1 cellular context compared by ENCODE assay signal in the genomic region with DNA sequence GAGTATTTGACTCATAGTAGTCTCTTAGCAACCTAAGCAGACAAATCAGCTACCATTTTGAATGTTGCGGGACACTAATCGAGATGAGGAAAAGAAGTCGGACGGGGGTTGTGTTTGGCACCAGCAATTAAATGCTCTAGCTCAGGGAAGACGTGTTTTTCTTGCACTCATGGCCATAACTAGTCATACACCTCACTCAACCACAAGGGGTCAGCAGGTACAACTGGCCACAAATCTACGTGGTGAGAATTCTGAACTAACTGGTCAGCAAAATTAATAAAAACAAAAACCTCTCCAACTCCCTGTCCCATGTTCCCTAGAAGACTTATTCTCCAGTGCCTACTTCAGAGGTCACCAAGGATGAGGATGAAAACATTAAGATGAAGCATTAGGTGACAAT.
TF ChIP-seq lines count a peak whose summit lies in the region.

No MANE protein-coding gene starts in this region.

TF ChIP-seq in GM23338, 12 proteins besides CTCF, POLR2A, EP300 and RAD21 (continued from another document):
- TF ChIP-seq, protein P1, sequence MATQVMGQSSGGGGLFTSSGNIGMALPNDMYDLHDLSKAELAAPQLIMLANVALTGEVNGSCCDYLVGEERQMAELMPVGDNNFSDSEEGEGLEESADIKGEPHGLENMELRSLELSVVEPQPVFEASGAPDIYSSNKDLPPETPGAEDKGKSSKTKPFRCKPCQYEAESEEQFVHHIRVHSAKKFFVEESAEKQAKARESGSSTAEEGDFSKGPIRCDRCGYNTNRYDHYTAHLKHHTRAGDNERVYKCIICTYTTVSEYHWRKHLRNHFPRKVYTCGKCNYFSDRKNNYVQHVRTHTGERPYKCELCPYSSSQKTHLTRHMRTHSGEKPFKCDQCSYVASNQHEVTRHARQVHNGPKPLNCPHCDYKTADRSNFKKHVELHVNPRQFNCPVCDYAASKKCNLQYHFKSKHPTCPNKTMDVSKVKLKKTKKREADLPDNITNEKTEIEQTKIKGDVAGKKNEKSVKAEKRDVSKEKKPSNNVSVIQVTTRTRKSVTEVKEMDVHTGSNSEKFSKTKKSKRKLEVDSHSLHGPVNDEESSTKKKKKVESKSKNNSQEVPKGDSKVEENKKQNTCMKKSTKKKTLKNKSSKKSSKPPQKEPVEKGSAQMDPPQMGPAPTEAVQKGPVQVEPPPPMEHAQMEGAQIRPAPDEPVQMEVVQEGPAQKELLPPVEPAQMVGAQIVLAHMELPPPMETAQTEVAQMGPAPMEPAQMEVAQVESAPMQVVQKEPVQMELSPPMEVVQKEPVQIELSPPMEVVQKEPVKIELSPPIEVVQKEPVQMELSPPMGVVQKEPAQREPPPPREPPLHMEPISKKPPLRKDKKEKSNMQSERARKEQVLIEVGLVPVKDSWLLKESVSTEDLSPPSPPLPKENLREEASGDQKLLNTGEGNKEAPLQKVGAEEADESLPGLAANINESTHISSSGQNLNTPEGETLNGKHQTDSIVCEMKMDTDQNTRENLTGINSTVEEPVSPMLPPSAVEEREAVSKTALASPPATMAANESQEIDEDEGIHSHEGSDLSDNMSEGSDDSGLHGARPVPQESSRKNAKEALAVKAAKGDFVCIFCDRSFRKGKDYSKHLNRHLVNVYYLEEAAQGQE (IDR thresholded peaks at IDR 0.05; ENCODE audit: unreplicated experiment) = no peak
- TF ChIP-seq ZNF462 (CRISPR knock-in tag; IDR thresholded peaks at IDR 0.05) (no peak), NANOG (IDR thresholded peaks at IDR 0.05; ENCODE audit: borderline replicate concordance) (no peak), ZNF114 (CRISPR knock-in tag; IDR thresholded peaks at IDR 0.05) (no peak), STAT1 (IDR thresholded peaks at IDR 0.05; ENCODE audit: unreplicated experiment) (no peak)
